Comparison of ENCODE assay signal across 13 cellular contexts in the genomic region with DNA sequence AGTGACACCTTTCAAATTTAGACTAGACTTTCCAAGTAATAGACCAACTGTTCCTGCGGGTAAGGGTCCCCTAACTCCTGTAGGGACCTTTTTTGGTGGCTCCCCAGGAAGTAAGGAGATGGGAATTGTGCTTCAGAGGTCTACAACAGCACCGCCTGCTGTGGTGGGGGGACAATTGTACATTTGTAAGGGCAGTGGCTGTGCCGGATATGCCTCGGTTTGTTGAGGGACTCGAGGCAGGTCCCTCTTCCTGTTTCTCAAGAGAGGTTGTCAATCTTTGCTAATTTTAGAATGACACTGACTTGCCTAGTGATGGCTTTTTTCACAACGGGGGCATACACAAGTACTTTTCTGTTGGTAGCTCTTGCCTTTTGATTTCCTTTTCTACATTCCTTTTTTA. TPM values are rescaled to one million over a fixed set of nuclear protein-coding genes. Genes with fewer than 3 reads are reported as not detected.
DNase-seq lines count a peak whose midpoint lies in the region; ATAC-seq lines count a peak whose summit lies in the region.
"Had no signal": no experiment of that assay in that cellular context is flagged by ENCODE, and none has a peak within 500 bp of the region (broad histone marks: within the 10 kb centered on the region; RNA-seq: fewer than 3 reads in every experiment).

No MANE protein-coding gene starts in this region.

- CTCF ChIA-PET in activated CD8-positive, alpha-beta T cell treated with anti-CD3 and anti-CD28 coated beads, Interleukin-2, amount 10 ng/mL, durations not matched to agents 7 days and 5 days (lab: Charles Lee) = interaction anchor here (2.2 to 2.7 kb wide), 2 partner anchors 15 to 16 kb away, joined by 13 to 15 read pairs; a partner anchor contains a TSS

- H3K27me3 Mint-ChIP-seq in activated naive CD4-positive, alpha-beta T cell treated with anti-CD3 and anti-CD28 coated beads, Interleukin-2, amount 50 U/mL, for 24 hours = peaks cover 4% of the 10 kb centered on the region
- peaks cover 11% of the 10 kb centered on the region for H3K27me3 Mint-ChIP-seq in activated CD8-positive, alpha-beta T cell treated with anti-CD3 and anti-CD28 coated beads, Interleukin-2, amount 10 ng/mL, durations not matched to agents 7 days and 5 days (ENCODE audit: low read depth)
- no peaks in the 10 kb centered on the region for H3K27me3 Mint-ChIP-seq in stimulated activated naive CD8-positive, alpha-beta T cell treated with anti-CD3 and anti-CD28 coated beads, Interleukin-15, amount 100 ng/mL, for 72 hours

- POLR2A ChIA-PET in activated CD8-positive, alpha-beta T cell treated with anti-CD3 and anti-CD28 coated beads, Interleukin-2, amount 10 ng/mL, durations not matched to agents 7 days and 5 days (lab: Charles Lee) = interaction anchor here (1.0 to 1.7 kb wide), 3 partner anchors 11 to 16 kb away, joined by 3 to 8 read pairs (median 5); a partner anchor contains a TSS

- DNase-seq in activated naive CD4-positive, alpha-beta T cell (lab: John Stamatoyannopoulos, UW) = no peak
- DNase-seq in Kasumi-1 (lab: John Stamatoyannopoulos, UW) = peak; percentile 89 to 90
- peak; percentile 51 for DNase-seq in activated CD8-positive, alpha-beta T cell treated with anti-CD3 and anti-CD28 coated beads, Interleukin-2, amount 10 ng/mL, durations not matched to agents 7 days and 5 days
- DNase-seq in stimulated activated naive CD8-positive, alpha-beta T cell treated with anti-CD3 and anti-CD28 coated beads, Interleukin-15, amount 100 ng/mL, for 72 hours = no peak
- no peak for DNase-seq in middle frontal gyrus (ENCODE audit: extremely low spot score, low spot score)
- DNase-seq in NCI-H2107 treated with DMSO at 0.1 percent for 48 hours (lab: John Stamatoyannopoulos, UW; ENCODE audit: unreplicated experiment) = no peak
- DNase-seq: ACHN, DND-41, glutamatergic neuron, left ventricle myocardium superior, WERI-Rb-1 had no signal

- no peaks in the 10 kb centered on the region for H3K9me3 Mint-ChIP-seq in activated naive CD4-positive, alpha-beta T cell treated with anti-CD3 and anti-CD28 coated beads, Interleukin-2, amount 50 U/mL, for 24 hours
- peaks cover 4% of the 10 kb centered on the region for H3K9me3 Mint-ChIP-seq in activated CD8-positive, alpha-beta T cell treated with anti-CD3 and anti-CD28 coated beads, Interleukin-2, amount 10 ng/mL, durations not matched to agents 7 days and 5 days (ENCODE audit: insufficient read depth)
- H3K9me3 Mint-ChIP-seq in stimulated activated naive CD8-positive, alpha-beta T cell treated with anti-CD3 and anti-CD28 coated beads, Interleukin-15, amount 100 ng/mL, for 72 hours = peaks cover 0 to 6% of the 10 kb centered on the region in 2 donors

- peak overlapping the region; percentile 57 for H3K27ac Mint-ChIP-seq in activated naive CD4-positive, alpha-beta T cell treated with anti-CD3 and anti-CD28 coated beads, Interleukin-2, amount 50 U/mL, for 24 hours
- H3K27ac Mint-ChIP-seq in activated CD8-positive, alpha-beta T cell treated with anti-CD3 and anti-CD28 coated beads, Interleukin-2, amount 10 ng/mL, durations not matched to agents 7 days and 5 days = peak overlapping the region; percentile 74
- H3K27ac Mint-ChIP-seq in stimulated activated naive CD8-positive, alpha-beta T cell treated with anti-CD3 and anti-CD28 coated beads, Interleukin-15, amount 100 ng/mL, for 72 hours = peak overlapping the region; percentile 55 to 86

- peaks cover 13% of the 10 kb centered on the region for H3K4me1 Mint-ChIP-seq in activated naive CD4-positive, alpha-beta T cell treated with anti-CD3 and anti-CD28 coated beads, Interleukin-2, amount 50 U/mL, for 24 hours
- peaks cover 20% of the 10 kb centered on the region for H3K4me1 Mint-ChIP-seq in activated CD8-positive, alpha-beta T cell treated with anti-CD3 and anti-CD28 coated beads, Interleukin-2, amount 10 ng/mL, durations not matched to agents 7 days and 5 days (ENCODE audit: low read depth)
- peaks cover 9% of the 10 kb centered on the region for H3K4me1 Mint-ChIP-seq in stimulated activated naive CD8-positive, alpha-beta T cell treated with anti-CD3 and anti-CD28 coated beads, Interleukin-15, amount 100 ng/mL, for 72 hours

- no peaks in the 10 kb centered on the region for H3K36me3 Mint-ChIP-seq in activated naive CD4-positive, alpha-beta T cell treated with anti-CD3 and anti-CD28 coated beads, Interleukin-2, amount 50 U/mL, for 24 hours
- H3K36me3 Mint-ChIP-seq in activated CD8-positive, alpha-beta T cell treated with anti-CD3 and anti-CD28 coated beads, Interleukin-2, amount 10 ng/mL, durations not matched to agents 7 days and 5 days (ENCODE audit: low read depth) = peaks cover 2% of the 10 kb centered on the region

- peak; percentile 75 for ATAC-seq in activated CD8-positive, alpha-beta T cell treated with anti-CD3 and anti-CD28 coated beads, Interleukin-2, amount 10 ng/mL, durations not matched to agents 7 days and 5 days
- peak; percentile 56 for ATAC-seq in stimulated activated naive CD8-positive, alpha-beta T cell treated with anti-CD3 and anti-CD28 coated beads, Interleukin-15, amount 100 ng/mL, for 72 hours
- ATAC-seq in HG03469 (IDR thresholded peaks at IDR 0.05; ENCODE audit: unreplicated experiment) = no peak
- ATAC-seq: left ventricle myocardium superior had no signal

- peak overlapping the region; percentile 50 for H3K4me3 Mint-ChIP-seq in activated naive CD4-positive, alpha-beta T cell treated with anti-CD3 and anti-CD28 coated beads, Interleukin-2, amount 50 U/mL, for 24 hours
- H3K4me3 Mint-ChIP-seq in activated CD8-positive, alpha-beta T cell treated with anti-CD3 and anti-CD28 coated beads, Interleukin-2, amount 10 ng/mL, durations not matched to agents 7 days and 5 days = peak overlapping the region; percentile 4
- H3K4me3 Mint-ChIP-seq in stimulated activated naive CD8-positive, alpha-beta T cell treated with anti-CD3 and anti-CD28 coated beads, Interleukin-15, amount 100 ng/mL, for 72 hours = peak overlapping the region; percentile 35 to 42

RNA-seq across cellular contexts. Expression of a gene that starts 15.5 kb away (rescaled TPM):
- 10 to 100 TPM; 30.2 to 32.2 TPM for total RNA-seq in activated CD8-positive, alpha-beta T cell treated with anti-CD3 and anti-CD28 coated beads, Interleukin-2, amount 10 ng/mL, durations not matched to agents 7 days and 5 days

RNA-seq across cellular contexts. Expression of a gene that starts 15.9 kb away (rescaled TPM):
- total RNA-seq in activated CD8-positive, alpha-beta T cell treated with anti-CD3 and anti-CD28 coated beads, Interleukin-2, amount 10 ng/mL, durations not matched to agents 7 days and 5 days = 10 to 100 TPM; 10.9 to 11.0 TPM

Comparison
In these comparisons a context has a peak if more than half of its experiments do, and no peak if none do; other contexts are left out.
1. DNase-seq: peak in Kasumi-1 (2 of 2) and activated CD8-positive, alpha-beta T cell treated with anti-CD3 and anti-CD28 coated beads, Interleukin-2, amount 10 ng/mL, durations not matched to agents 7 days and 5 days (single experiment); none in activated naive CD4-positive, alpha-beta T cell (0 of 4), stimulated activated naive CD8-positive, alpha-beta T cell treated with anti-CD3 and anti-CD28 coated beads, Interleukin-15, amount 100 ng/mL, for 72 hours (0 of 2), middle frontal gyrus (single experiment) and NCI-H2107 treated with DMSO at 0.1 percent for 48 hours (single experiment).
2. Peak in every context shown above with its lines, with median percentiles within 50 percentile points of each other: H3K27ac Mint-ChIP-seq and H3K4me3 Mint-ChIP-seq.